1 cellular context compared by ENCODE assay signal in the genomic region with DNA sequence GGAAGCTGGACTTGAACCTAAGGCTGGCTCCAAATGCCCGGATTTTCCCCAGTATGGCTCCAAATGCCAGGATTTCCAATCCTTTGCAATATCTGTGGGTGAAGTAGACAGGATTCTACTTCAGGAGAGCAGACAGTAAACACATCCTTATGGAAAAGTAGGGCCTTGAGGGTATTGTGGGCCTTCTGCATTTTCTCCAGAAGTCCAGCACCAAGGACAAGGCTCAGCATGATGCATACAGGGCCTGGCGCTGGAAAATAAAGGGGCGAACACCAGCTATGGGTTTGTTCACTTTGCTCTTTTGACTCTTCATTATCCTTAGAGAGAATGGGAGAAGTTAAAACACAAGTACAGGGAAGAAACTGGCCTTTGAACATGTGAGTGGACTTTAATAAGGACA.
TF ChIP-seq lines count a peak whose summit lies in the region.

No MANE protein-coding gene starts in this region.

TF ChIP-seq in WTC11, 78 proteins besides CTCF, POLR2A, EP300 and RAD21 (continued from another document):
- TF ChIP-seq ZNF671 (CRISPR knock-in tag; IDR thresholded peaks at IDR 0.05): no peak
- no peak for TF ChIP-seq OVOL2 (CRISPR knock-in tag; IDR thresholded peaks at IDR 0.05; ENCODE audit: borderline replicate concordance)
- no peak for TF ChIP-seq NR2C2 (CRISPR knock-in tag; IDR thresholded peaks at IDR 0.05)
- no peak for TF ChIP-seq CREB1 (CRISPR knock-in tag; IDR thresholded peaks at IDR 0.05)
- no peak for TF ChIP-seq JAZF1 (CRISPR knock-in tag; IDR thresholded peaks at IDR 0.05)
TF ChIP-seq in WTC11: peak in this region for 0.
